ENCODE assay signal across 17 cellular contexts in genomic region chrX:9180623-9181022, GRCh38.
"Had no signal": no experiment of that assay in that cellular context is flagged by ENCODE, and none has a peak within 500 bp of the region (broad histone marks: within the 10 kb centered on the region; RNA-seq: fewer than 3 reads in every experiment).

No MANE protein-coding gene starts in this region.

- H3K36me3 Mint-ChIP-seq: activated naive CD8-positive, alpha-beta T cell treated with anti-CD3 and anti-CD28 coated beads for 36 hours; mesothelial cell of epicardium; natural killer cell treated with Interleukin-12 subunit alpha and Interleukin-12 subunit beta and Interleukin-15 and Interleukin-18, amount 100 ng/mL, for 72 hours had no signal

- H3K27me3 Mint-ChIP-seq: activated naive CD8-positive, alpha-beta T cell treated with anti-CD3 and anti-CD28 coated beads for 36 hours; stimulated activated naive CD8-positive, alpha-beta T cell treated with anti-CD3 and anti-CD28 coated beads, Interleukin-15, Interleukin-2, amounts not matched to agents 100 ng/mL and 50 ng/mL, for 24 hours had no signal

- H3K27ac Mint-ChIP-seq: activated naive CD8-positive, alpha-beta T cell treated with anti-CD3 and anti-CD28 coated beads for 36 hours; activated T-helper 1 cell treated with anti-CD3 and anti-CD28 coated beads, Interleukin-12 subunit alpha, Interleukin-12 subunit beta, Interleukin-2, Interleukin-4 antibody, amounts not matched to agents 30 ng/mL and 10 ng/mL and 1 ng/mL, durations not matched to agents 14 hours and 24 hours and 36 hours; mesothelial cell of epicardium; natural killer cell treated with Interleukin-12 subunit alpha and Interleukin-12 subunit beta and Interleukin-15 and Interleukin-18, amount 100 ng/mL, for 72 hours; stimulated activated naive CD8-positive, alpha-beta T cell treated with anti-CD3 and anti-CD28 coated beads, Interleukin-15, Interleukin-2, amounts not matched to agents 100 ng/mL and 50 ng/mL, for 24 hours had no signal

- DNase-seq: activated CD4-positive, alpha-beta T cell treated with anti-CD3 and anti-CD28 coated beads for 1 hour; activated CD4-positive, alpha-beta T cell treated with anti-CD3 and anti-CD28 coated beads, Interleukin-2, amount 50 U/mL, for 48 hours; activated gamma-delta T cell treated with Interleukin-2 at 50 U/mL for 16 hours; activated naive CD8-positive, alpha-beta T cell treated with anti-CD3 and anti-CD28 coated beads for 36 hours; amniotic stem cell; dermis blood vessel endothelial cell; effector memory CD4-positive, alpha-beta T cell; esophagus squamous epithelium; right lobe of liver; small intestine; stimulated activated CD4-positive, alpha-beta T cell treated with anti-CD3 and anti-CD28 coated beads, Interleukin-15, amount 100 ng/mL, for 24 hours; stimulated activated CD4-positive, alpha-beta T cell treated with anti-CD3 and anti-CD28 coated beads, Interleukin-2, amount 100 ng/mL, for 48 hours had no signal

- H3K4me1 Mint-ChIP-seq: activated naive CD8-positive, alpha-beta T cell treated with anti-CD3 and anti-CD28 coated beads for 36 hours; mesothelial cell of epicardium had no signal

- H3K9me3 Mint-ChIP-seq: activated T-helper 1 cell treated with anti-CD3 and anti-CD28 coated beads, Interleukin-12 subunit alpha, Interleukin-12 subunit beta, Interleukin-2, Interleukin-4 antibody, amounts not matched to agents 30 ng/mL and 10 ng/mL and 1 ng/mL, durations not matched to agents 14 hours and 24 hours and 36 hours; natural killer cell treated with Interleukin-12 subunit alpha and Interleukin-12 subunit beta and Interleukin-15 and Interleukin-18, amount 100 ng/mL, for 72 hours; stimulated activated naive CD8-positive, alpha-beta T cell treated with anti-CD3 and anti-CD28 coated beads, Interleukin-15, Interleukin-2, amounts not matched to agents 100 ng/mL and 50 ng/mL, for 24 hours had no signal

- H3K4me3 Mint-ChIP-seq: activated naive CD8-positive, alpha-beta T cell treated with anti-CD3 and anti-CD28 coated beads for 36 hours; activated T-helper 1 cell treated with anti-CD3 and anti-CD28 coated beads, Interleukin-12 subunit alpha, Interleukin-12 subunit beta, Interleukin-2, Interleukin-4 antibody, amounts not matched to agents 30 ng/mL and 10 ng/mL and 1 ng/mL, durations not matched to agents 14 hours and 24 hours and 36 hours; mesothelial cell of epicardium; natural killer cell treated with Interleukin-12 subunit alpha and Interleukin-12 subunit beta and Interleukin-15 and Interleukin-18, amount 100 ng/mL, for 72 hours; stimulated activated naive CD8-positive, alpha-beta T cell treated with anti-CD3 and anti-CD28 coated beads, Interleukin-15, Interleukin-2, amounts not matched to agents 100 ng/mL and 50 ng/mL, for 24 hours had no signal

- ATAC-seq: left lobe of liver; natural killer cell treated with Interleukin-12 subunit alpha and Interleukin-12 subunit beta and Interleukin-15 and Interleukin-18, amount 100 ng/mL, for 72 hours; right lobe of liver had no signal
